Comparison of ENCODE assay signal across 19 cellular contexts in genomic region chr20:48047453-48047852, GRCh38.
"Had no signal": no experiment of that assay in that cellular context is flagged by ENCODE, and none has a peak within 500 bp of the region (broad histone marks: within the 10 kb centered on the region; RNA-seq: fewer than 3 reads in every experiment).

No MANE protein-coding gene starts in this region.

- H3K27ac ChIP-seq: body of pancreas, gastrocnemius medialis, left ventricle myocardium inferior, upper lobe of right lung had no signal

- DNase-seq: activated CD4-positive, alpha-beta T cell treated with anti-CD3 and anti-CD28 coated beads, Interleukin-2, amount 10 ng/mL, durations not matched to agents 24 days and 14 days; activated CD4-positive, CD25-positive, alpha-beta regulatory T cell; activated CD8-positive, alpha-beta T cell treated with anti-CD3 and anti-CD28 coated beads, Interleukin-2, amount 10 ng/mL, durations not matched to agents 7 days and 5 days; activated naive CD4-positive, alpha-beta T cell treated with anti-CD3 and anti-CD28 coated beads for 36 hours; activated T-cell treated with anti-CD3 and anti-CD28 coated beads, Interleukin-2, amount 50 U/mL, for 24 hours; body of pancreas; central memory CD4-positive, alpha-beta T cell; erythroblast; gastrocnemius medialis; head of caudate nucleus; left ventricle myocardium inferior; occipital lobe; stimulated activated CD4-positive, alpha-beta T cell treated with anti-CD3 and anti-CD28 coated beads, Interleukin-12 subunit alpha, Interleukin-12 subunit beta, amount 100 ng/mL, for 4 hours; stimulated activated CD4-positive, alpha-beta T cell treated with anti-CD3 and anti-CD28 coated beads, Interleukin-1b, Interleukin-23, amount 100 ng/mL, for 48 hours; stimulated activated CD8-positive, alpha-beta memory T cell treated with anti-CD3 and anti-CD28 coated beads, Interleukin-4, amount 100 ng/mL, for 48 hours; stimulated activated naive CD4-positive, alpha-beta T cell; T-helper 9 cell; upper lobe of right lung had no signal

- ATAC-seq: activated CD8-positive, alpha-beta T cell treated with anti-CD3 and anti-CD28 coated beads, Interleukin-2, amount 10 ng/mL, durations not matched to agents 7 days and 5 days; body of pancreas; gastrocnemius medialis; upper lobe of right lung had no signal

- H3K4me3 ChIP-seq: body of pancreas, gastrocnemius medialis, left ventricle myocardium inferior, upper lobe of right lung had no signal

- H3K27me3 ChIP-seq: body of pancreas, gastrocnemius medialis, upper lobe of right lung had no signal

- FAIRE-seq: colon had no signal

- H3K36me3 ChIP-seq: gastrocnemius medialis, left ventricle myocardium inferior, upper lobe of right lung had no signal

- H3K4me1 ChIP-seq: body of pancreas, gastrocnemius medialis, left ventricle myocardium inferior, upper lobe of right lung had no signal

- H3K9me3 ChIP-seq: body of pancreas, gastrocnemius medialis, upper lobe of right lung had no signal
